Comparison of ENCODE assay signal across 9 cellular contexts in genomic region chr7:104552102-104552501, GRCh38.
A peak's percentile ranks its signal among the peaks of the same experiment; 100 is the strongest.
DNase-seq lines count a peak whose midpoint lies in the region; TF ChIP-seq lines count a peak whose summit lies in the region.
"Had no signal": no experiment of that assay in that cellular context is flagged by ENCODE, and none has a peak within 500 bp of the region (broad histone marks: within the 10 kb centered on the region; RNA-seq: fewer than 3 reads in every experiment).

No MANE protein-coding gene starts in this region.

- H3K27ac ChIP-seq in SJCRH30 = no peak overlapping the region
- H3K27ac ChIP-seq: PC-9 had no signal

- TF ChIP-seq CTCF in fibroblast of the aortic adventitia (IDR thresholded peaks at IDR 0.05; ENCODE audit: insufficient read depth, low read length) = no peak

- no peaks in the 10 kb centered on the region for H3K4me1 ChIP-seq in SJCRH30

- H3K9me3 Mint-ChIP-seq in activated T-cell treated with anti-CD3 and anti-CD28 coated beads, Interleukin-2, amount 50 U/mL, for 24 hours = peaks cover 11% of the 10 kb centered on the region

- H3K4me1 Mint-ChIP-seq in activated T-cell treated with anti-CD3 and anti-CD28 coated beads, Interleukin-2, amount 50 U/mL, for 24 hours (ENCODE audit: low read depth) = no peaks in the 10 kb centered on the region

- H3K36me3 Mint-ChIP-seq in activated T-cell treated with anti-CD3 and anti-CD28 coated beads, Interleukin-2, amount 50 U/mL, for 24 hours (ENCODE audit: low read depth) = no peaks in the 10 kb centered on the region

- no peak overlapping the region for H3K4me3 Mint-ChIP-seq in activated T-cell treated with anti-CD3 and anti-CD28 coated beads, Interleukin-2, amount 50 U/mL, for 24 hours

- H3K36me3 ChIP-seq in SJCRH30 = no peaks in the 10 kb centered on the region

- H3K27ac Mint-ChIP-seq in activated T-cell treated with anti-CD3 and anti-CD28 coated beads, Interleukin-2, amount 50 U/mL, for 24 hours = no peak overlapping the region

- peak; percentile 18 to 20 for DNase-seq in activated T-cell treated with anti-CD3 and anti-CD28 coated beads, Interleukin-2, amount 50 U/mL, for 48 hours
- DNase-seq in activated T-cell treated with anti-CD3 and anti-CD28 coated beads for 4 hours = no peak
- peak; percentile 65 to 85 for DNase-seq in SJCRH30
- peak; percentile 16 for DNase-seq in fibroblast of the aortic adventitia (ENCODE audit: low read depth)
- peak; percentile 2 for DNase-seq in stimulated activated CD4-positive, alpha-beta T cell treated with anti-CD3 and anti-CD28 coated beads, Interleukin-4, amount 100 ng/mL, for 1 hour
- no peak for DNase-seq in NCI-H1092 treated with DMSO at 0.1 percent for 48 hours (lab: John Stamatoyannopoulos, UW)
- DNase-seq in activated T-cell treated with anti-CD3 and anti-CD28 coated beads, Interleukin-2, amount 50 U/mL, for 24 hours = no peak
- DNase-seq in NCI-H2171 (lab: John Stamatoyannopoulos, UW) = no peak

- no peak overlapping the region for H3K4me3 ChIP-seq in SJCRH30
- no peak overlapping the region for H3K4me3 ChIP-seq in fibroblast of the aortic adventitia (ENCODE audit: low read depth, low read length)
- H3K4me3 ChIP-seq: PC-9 had no signal

- no peaks in the 10 kb centered on the region for H3K27me3 Mint-ChIP-seq in activated T-cell treated with anti-CD3 and anti-CD28 coated beads, Interleukin-2, amount 50 U/mL, for 24 hours

- H3K27me3 ChIP-seq in SJCRH30 = no peaks in the 10 kb centered on the region

- H3K9me3 ChIP-seq in SJCRH30 (replicated peaks) = no peaks in the 10 kb centered on the region

Comparison
In these comparisons a context has a peak if more than half of its experiments do, and no peak if none do; other contexts are left out.
1. DNase-seq: peak in activated T-cell treated with anti-CD3 and anti-CD28 coated beads, Interleukin-2, amount 50 U/mL, for 48 hours (2 of 2), SJCRH30 (2 of 2), fibroblast of the aortic adventitia (single experiment) and stimulated activated CD4-positive, alpha-beta T cell treated with anti-CD3 and anti-CD28 coated beads, Interleukin-4, amount 100 ng/mL, for 1 hour (single experiment); none in activated T-cell treated with anti-CD3 and anti-CD28 coated beads for 4 hours (single experiment), NCI-H1092 treated with DMSO at 0.1 percent for 48 hours (single experiment), activated T-cell treated with anti-CD3 and anti-CD28 coated beads, Interleukin-2, amount 50 U/mL, for 24 hours (single experiment) and NCI-H2171 (single experiment).